1 cellular context compared by ENCODE assay signal in genomic region chr2:222671259-222672067, GRCh38.
TF ChIP-seq lines count a peak whose summit lies in the region.

MOGAT1 (plus strand) TSS chr2:222671658; CDS start chr2:222671786, 128 bp downstream.

TF ChIP-seq in HepG2, 621 proteins besides CTCF, POLR2A, EP300 and RAD21 (continued from another document and continues in another):
- peak; percentile 63; the same call in 1 of the 2 replicates for TF ChIP-seq ZNF34 (CRISPR knock-in tag; IDR thresholded peaks at IDR 0.05; ENCODE audit: borderline replicate concordance)
- no peak for TF ChIP-seq SRSF9 (IDR thresholded peaks at IDR 0.05; ENCODE audit: borderline replicate concordance, insufficient read depth, low read depth, low read length, poor library complexity, severe bottlenecking)
- peak; percentile 89 for TF ChIP-seq SNAPC2 (CRISPR knock-in tag; IDR thresholded peaks at IDR 0.05)
- TF ChIP-seq ZNF446 (CRISPR knock-in tag; IDR thresholded peaks at IDR 0.05): peak; percentile 97
- 0 out of 2 replicates have a peak, but pooled peaks have one; percentile 33 for TF ChIP-seq ZFP37 (CRISPR knock-in tag; IDR thresholded peaks at IDR 0.05; ENCODE audit: borderline replicate concordance)
- TF ChIP-seq THRA (CRISPR knock-in tag; IDR thresholded peaks at IDR 0.05; ENCODE audit: borderline replicate concordance): no peak; the same call in 1 of the 2 replicates
- peak; percentile 88 for TF ChIP-seq ZNF124 (CRISPR knock-in tag; IDR thresholded peaks at IDR 0.05)
- no peak for TF ChIP-seq NFE2L1 (CRISPR knock-in tag; IDR thresholded peaks at IDR 0.05; ENCODE audit: borderline replicate concordance)
- TF ChIP-seq ZNF670 (CRISPR knock-in tag; IDR thresholded peaks at IDR 0.05; ENCODE audit: borderline replicate concordance): peak; percentile 88; the same call in 1 of the 2 replicates
- TF ChIP-seq ZZZ3 (CRISPR knock-in tag; IDR thresholded peaks at IDR 0.05; ENCODE audit: borderline replicate concordance): no peak
- TF ChIP-seq, protein P1, sequence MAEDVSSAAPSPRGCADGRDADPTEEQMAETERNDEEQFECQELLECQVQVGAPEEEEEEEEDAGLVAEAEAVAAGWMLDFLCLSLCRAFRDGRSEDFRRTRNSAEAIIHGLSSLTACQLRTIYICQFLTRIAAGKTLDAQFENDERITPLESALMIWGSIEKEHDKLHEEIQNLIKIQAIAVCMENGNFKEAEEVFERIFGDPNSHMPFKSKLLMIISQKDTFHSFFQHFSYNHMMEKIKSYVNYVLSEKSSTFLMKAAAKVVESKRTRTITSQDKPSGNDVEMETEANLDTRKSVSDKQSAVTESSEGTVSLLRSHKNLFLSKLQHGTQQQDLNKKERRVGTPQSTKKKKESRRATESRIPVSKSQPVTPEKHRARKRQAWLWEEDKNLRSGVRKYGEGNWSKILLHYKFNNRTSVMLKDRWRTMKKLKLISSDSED (CRISPR knock-in tag; IDR thresholded peaks at IDR 0.05): 0 out of 2 replicates have a peak, but pooled peaks have one; percentile 56
- TF ChIP-seq ZNF367 (CRISPR knock-in tag; IDR thresholded peaks at IDR 0.05; ENCODE audit: borderline replicate concordance): peak; percentile 26; the same call in 1 of the 2 replicates
- TF ChIP-seq TAF15 (IDR thresholded peaks at IDR 0.05; ENCODE audit: low read depth, low read length, poor library complexity, severe bottlenecking): no peak
- peak; percentile 95; the same call in 1 of the 2 replicates for TF ChIP-seq ZFP82 (CRISPR knock-in tag; IDR thresholded peaks at IDR 0.05; ENCODE audit: borderline replicate concordance)
- TF ChIP-seq, protein P2, sequence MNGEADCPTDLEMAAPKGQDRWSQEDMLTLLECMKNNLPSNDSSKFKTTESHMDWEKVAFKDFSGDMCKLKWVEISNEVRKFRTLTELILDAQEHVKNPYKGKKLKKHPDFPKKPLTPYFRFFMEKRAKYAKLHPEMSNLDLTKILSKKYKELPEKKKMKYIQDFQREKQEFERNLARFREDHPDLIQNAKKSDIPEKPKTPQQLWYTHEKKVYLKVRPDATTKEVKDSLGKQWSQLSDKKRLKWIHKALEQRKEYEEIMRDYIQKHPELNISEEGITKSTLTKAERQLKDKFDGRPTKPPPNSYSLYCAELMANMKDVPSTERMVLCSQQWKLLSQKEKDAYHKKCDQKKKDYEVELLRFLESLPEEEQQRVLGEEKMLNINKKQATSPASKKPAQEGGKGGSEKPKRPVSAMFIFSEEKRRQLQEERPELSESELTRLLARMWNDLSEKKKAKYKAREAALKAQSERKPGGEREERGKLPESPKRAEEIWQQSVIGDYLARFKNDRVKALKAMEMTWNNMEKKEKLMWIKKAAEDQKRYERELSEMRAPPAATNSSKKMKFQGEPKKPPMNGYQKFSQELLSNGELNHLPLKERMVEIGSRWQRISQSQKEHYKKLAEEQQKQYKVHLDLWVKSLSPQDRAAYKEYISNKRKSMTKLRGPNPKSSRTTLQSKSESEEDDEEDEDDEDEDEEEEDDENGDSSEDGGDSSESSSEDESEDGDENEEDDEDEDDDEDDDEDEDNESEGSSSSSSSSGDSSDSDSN (CRISPR knock-in tag; IDR thresholded peaks at IDR 0.05): peak; percentile 95
- TF ChIP-seq MED1 (CRISPR knock-in tag; IDR thresholded peaks at IDR 0.05): peak; percentile 72
- no peak for TF ChIP-seq TCF7L2 (IDR thresholded peaks at IDR 0.05; ENCODE audit: low read depth, low read length)
- no peak for TF ChIP-seq TBP (CRISPR knock-in tag; IDR thresholded peaks at IDR 0.05)
- TF ChIP-seq ZFYVE20 (CRISPR knock-in tag; IDR thresholded peaks at IDR 0.05; ENCODE audit: borderline replicate concordance, low read depth): peak; percentile 77; the same call in 1 of the 2 replicates
- TF ChIP-seq ZNF652 (CRISPR knock-in tag; IDR thresholded peaks at IDR 0.05; ENCODE audit: borderline replicate concordance, low read depth): no peak
- TF ChIP-seq SYNCRIP (IDR thresholded peaks at IDR 0.05; ENCODE audit: insufficient read depth, low read depth, low read length): no peak
- TF ChIP-seq CEBPB (IDR thresholded peaks at IDR 0.05; ENCODE audit: borderline replicate concordance, low read depth, low read length): no peak
- TF ChIP-seq RORA (CRISPR knock-in tag; IDR thresholded peaks at IDR 0.05): no peak
- TF ChIP-seq RFXANK (CRISPR knock-in tag; IDR thresholded peaks at IDR 0.05): no peak
- no peak for TF ChIP-seq GABPA (IDR thresholded peaks at IDR 0.05; ENCODE audit: low read depth, low read length)
- no peak for TF ChIP-seq GABPA (CRISPR knock-in tag; IDR thresholded peaks at IDR 0.05; ENCODE audit: low read depth)
- TF ChIP-seq ZNF850 (CRISPR knock-in tag; conservative IDR thresholded peaks at IDR 0.05): no peak
- TF ChIP-seq HDAC6 (IDR thresholded peaks at IDR 0.05; ENCODE audit: low read depth, low read length): no peak
- TF ChIP-seq, protein P3, sequence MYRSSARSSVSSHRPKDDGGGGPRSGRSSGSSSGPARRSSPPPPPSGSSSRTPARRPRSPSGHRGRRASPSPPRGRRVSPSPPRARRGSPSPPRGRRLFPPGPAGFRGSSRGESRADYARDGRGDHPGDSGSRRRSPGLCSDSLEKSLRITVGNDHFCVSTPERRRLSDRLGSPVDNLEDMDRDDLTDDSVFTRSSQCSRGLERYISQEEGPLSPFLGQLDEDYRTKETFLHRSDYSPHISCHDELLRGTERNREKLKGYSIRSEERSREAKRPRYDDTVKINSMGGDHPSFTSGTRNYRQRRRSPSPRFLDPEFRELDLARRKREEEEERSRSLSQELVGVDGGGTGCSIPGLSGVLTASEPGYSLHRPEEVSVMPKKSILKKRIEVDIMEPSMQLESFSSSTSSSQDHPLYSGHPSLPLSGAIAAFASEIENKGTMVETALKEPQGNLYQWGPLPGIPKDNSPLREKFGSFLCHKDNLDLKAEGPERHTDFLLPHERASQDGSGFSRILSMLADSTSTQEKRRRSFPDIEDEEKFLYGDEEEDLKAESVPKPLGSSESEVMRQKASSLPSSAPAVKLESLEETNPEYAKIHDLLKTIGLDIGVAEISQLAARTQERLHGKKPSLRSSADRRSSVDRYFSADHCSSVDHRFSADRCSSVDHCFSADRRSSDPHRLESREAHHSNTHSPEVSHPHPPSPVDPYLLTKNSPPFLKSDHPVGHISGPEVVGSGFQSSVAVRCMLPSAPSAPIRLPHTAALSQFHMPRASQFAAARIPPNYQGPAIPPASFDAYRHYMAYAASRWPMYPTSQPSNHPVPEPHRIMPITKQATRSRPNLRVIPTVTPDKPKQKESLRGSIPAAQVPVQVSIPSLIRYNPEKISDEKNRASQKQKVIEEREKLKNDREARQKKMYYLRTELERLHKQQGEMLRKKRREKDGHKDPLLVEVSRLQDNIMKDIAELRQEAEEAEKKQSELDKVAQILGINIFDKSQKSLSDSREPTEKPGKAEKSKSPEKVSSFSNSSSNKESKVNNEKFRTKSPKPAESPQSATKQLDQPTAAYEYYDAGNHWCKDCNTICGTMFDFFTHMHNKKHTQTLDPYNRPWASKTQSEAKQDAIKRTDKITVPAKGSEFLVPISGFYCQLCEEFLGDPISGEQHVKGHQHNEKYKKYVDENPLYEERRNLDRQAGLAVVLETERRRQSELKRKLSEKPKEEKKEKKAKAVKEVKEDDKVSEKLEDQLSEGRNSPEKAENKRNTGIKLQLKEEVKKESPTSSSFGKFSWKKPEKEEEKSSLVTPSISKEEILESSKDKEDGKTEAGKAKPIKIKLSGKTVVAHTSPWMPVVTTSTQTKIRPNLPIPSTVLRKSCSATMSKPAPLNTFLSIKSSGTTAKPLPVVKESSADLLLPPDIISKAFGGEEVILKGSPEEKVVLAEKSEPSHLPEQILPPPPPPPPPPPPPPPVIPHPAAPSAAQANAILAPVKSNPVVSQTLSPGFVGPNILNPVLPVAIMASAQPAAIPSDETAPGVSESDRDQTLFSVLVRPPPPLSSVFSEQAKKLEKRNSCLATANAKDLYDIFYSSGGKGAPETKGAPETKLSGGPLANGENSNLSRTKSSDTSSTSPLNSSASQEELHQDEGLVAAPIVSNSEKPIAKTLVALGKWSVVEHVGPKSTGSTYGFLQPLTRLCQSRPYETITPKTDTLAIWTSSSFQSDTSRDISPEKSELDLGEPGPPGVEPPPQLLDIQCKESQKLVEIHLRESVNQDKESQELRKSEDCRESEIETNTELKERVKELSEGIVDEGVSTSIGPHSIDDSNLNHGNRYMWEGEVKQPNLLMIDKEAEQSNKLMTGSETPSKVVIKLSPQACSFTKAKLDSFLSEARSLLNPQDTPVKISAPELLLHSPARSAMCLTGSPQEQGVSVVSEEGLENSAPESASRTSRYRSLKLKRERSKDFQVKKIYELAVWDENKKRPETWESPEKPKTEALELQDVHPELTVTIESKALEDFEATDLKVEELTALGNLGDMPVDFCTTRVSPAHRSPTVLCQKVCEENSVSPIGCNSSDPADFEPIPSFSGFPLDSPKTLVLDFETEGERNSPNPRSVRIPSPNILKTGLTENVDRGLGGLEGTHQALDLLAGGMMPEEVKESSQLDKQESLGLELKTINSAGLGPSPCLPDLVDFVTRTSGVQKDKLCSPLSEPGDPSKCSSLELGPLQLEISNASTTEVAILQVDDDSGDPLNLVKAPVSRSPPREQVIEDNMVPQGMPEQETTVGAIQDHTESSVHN (CRISPR knock-in tag; IDR thresholded peaks at IDR 0.05): no peak; the same call in 1 of the 2 replicates
- TF ChIP-seq ISX (CRISPR knock-in tag; conservative IDR thresholded peaks at IDR 0.05): no peak
- TF ChIP-seq GATAD2A (CRISPR knock-in tag; IDR thresholded peaks at IDR 0.05): peak; percentile 53; the same call in 1 of the 2 replicates
- TF ChIP-seq HNRNPLL (IDR thresholded peaks at IDR 0.05; ENCODE audit: low read depth, low read length, poor library complexity, severe bottlenecking): peak; percentile 88
- TF ChIP-seq SIN3B (IDR thresholded peaks at IDR 0.05; ENCODE audit: low read length): no peak
- peak; percentile 71; the same call in 1 of the 2 replicates for TF ChIP-seq MEIS2 (CRISPR knock-in tag; IDR thresholded peaks at IDR 0.05)
- peak; percentile 46; the same call in 1 of the 2 replicates for TF ChIP-seq FIP1L1 (IDR thresholded peaks at IDR 0.05; ENCODE audit: borderline replicate concordance, insufficient read depth, low read depth, low read length)
- TF ChIP-seq JUND (CRISPR knock-in tag; IDR thresholded peaks at IDR 0.05): 0 out of 2 replicates have a peak, but pooled peaks have one; percentile 23
- TF ChIP-seq ATF7-NPFF (CRISPR knock-in tag; IDR thresholded peaks at IDR 0.05; ENCODE audit: low read depth): peak; percentile 97
- TF ChIP-seq ZNF766 (CRISPR knock-in tag; IDR thresholded peaks at IDR 0.05; ENCODE audit: borderline replicate concordance): peak; percentile 68
- no peak for TF ChIP-seq ZNF251 (CRISPR knock-in tag; IDR thresholded peaks at IDR 0.05)
- TF ChIP-seq ETS1 (CRISPR knock-in tag; IDR thresholded peaks at IDR 0.05): no peak
- 0 out of 2 replicates have a peak, but pooled peaks have one; percentile 87 for TF ChIP-seq ZNF570 (CRISPR knock-in tag; IDR thresholded peaks at IDR 0.05; ENCODE audit: borderline replicate concordance)
- no peak for TF ChIP-seq HMGXB3 (CRISPR knock-in tag; IDR thresholded peaks at IDR 0.05; ENCODE audit: borderline replicate concordance)
- no peak for TF ChIP-seq PHB2 (IDR thresholded peaks at IDR 0.05; ENCODE audit: partially characterized antibody)
- TF ChIP-seq PAF1 (CRISPR knock-in tag; IDR thresholded peaks at IDR 0.05): no peak
- no peak for TF ChIP-seq MATR3 (CRISPR knock-in tag; IDR thresholded peaks at IDR 0.05)
- TF ChIP-seq ZNF563 (CRISPR knock-in tag; IDR thresholded peaks at IDR 0.05): peak; percentile 97
- no peak for TF ChIP-seq MZF1 (CRISPR knock-in tag; IDR thresholded peaks at IDR 0.05; ENCODE audit: borderline replicate concordance)
- TF ChIP-seq RARG (CRISPR knock-in tag; IDR thresholded peaks at IDR 0.05; ENCODE audit: low read depth): no peak
- TF ChIP-seq ZNF160 (CRISPR knock-in tag; IDR thresholded peaks at IDR 0.05): no peak
